ENCODE assay signal across 22 cellular contexts in genomic region chr3:125433611-125434041, GRCh38. TPM values are rescaled to one million over a fixed set of nuclear protein-coding genes. Genes with fewer than 3 reads are reported as not detected.
DNase-seq lines count a peak whose midpoint lies in the region; ATAC-seq and TF ChIP-seq lines count a peak whose summit lies in the region.
"Had no signal": no experiment of that assay in that cellular context is flagged by ENCODE, and none has a peak within 500 bp of the region (broad histone marks: within the 10 kb centered on the region; RNA-seq: fewer than 3 reads in every experiment).

No MANE protein-coding gene starts in this region.

- H3K36me3 Mint-ChIP-seq in GM23338 (ENCODE audit: low read depth), result peaks cover 4% of the 10 kb centered on the region; the same call in 1 of the 3 replicates
- no peaks in the 10 kb centered on the region for H3K36me3 Mint-ChIP-seq in activated naive CD4-positive, alpha-beta T cell treated with anti-CD3 and anti-CD28 coated beads, Interleukin-2, amount 10 ng/mL, durations not matched to agents 7 days and 5 days
- H3K36me3 Mint-ChIP-seq: naive thymus-derived CD4-positive, alpha-beta T cell had no signal

- H2AFZ ChIP-seq in GM23338, result peak overlapping the region; percentile 69; the same call in 1 of the 2 replicates

- no peak overlapping the region for H3K4me2 ChIP-seq in GM23338

- H3K4me3 Mint-ChIP-seq in GM23338, result no peak overlapping the region
- H3K4me3 Mint-ChIP-seq in activated naive CD4-positive, alpha-beta T cell treated with anti-CD3 and anti-CD28 coated beads, Interleukin-2, amount 10 ng/mL, durations not matched to agents 7 days and 5 days, result no peak overlapping the region
- H3K4me3 Mint-ChIP-seq: naive thymus-derived CD4-positive, alpha-beta T cell; T-helper 2 cell treated with Interferon-gamma antibody and Interleukin-4, amounts not matched to agents 5 μg/mL and 100 μg/mL, for 36 hours had no signal

- CTCF ChIA-PET in activated naive CD4-positive, alpha-beta T cell treated with anti-CD3 and anti-CD28 coated beads, Interleukin-2, amount 10 ng/mL, durations not matched to agents 7 days and 5 days (lab: Charles Lee), result interaction anchor here (1.6 kb wide), 1 partner anchor 152 kb away, joined by 4 read pairs; no protein-coding TSS in a partner anchor

- H3K27ac Mint-ChIP-seq in GM23338, result no peak overlapping the region
- H3K27ac Mint-ChIP-seq in activated naive CD4-positive, alpha-beta T cell treated with anti-CD3 and anti-CD28 coated beads, Interleukin-2, amount 10 ng/mL, durations not matched to agents 7 days and 5 days, result no peak overlapping the region
- H3K27ac Mint-ChIP-seq: naive thymus-derived CD4-positive, alpha-beta T cell; T-helper 2 cell treated with Interferon-gamma antibody and Interleukin-4, amounts not matched to agents 5 μg/mL and 100 μg/mL, for 36 hours had no signal

- H3K36me3 ChIP-seq in BE2C (no peaks in the 10 kb centered on the region), GM23338 (ENCODE audit: insufficient read depth) (no peaks in the 10 kb centered on the region)
- H3K36me3 ChIP-seq: upper lobe of left lung had no signal

- no peak for TF ChIP-seq CTCF in BE2C (IDR thresholded peaks at IDR 0.05; ENCODE audit: low read depth, low read length)
- TF ChIP-seq CTCF in GM23338 (conservative IDR thresholded peaks at IDR 0.05; ENCODE audit: low read depth in 2 of 2), result no peak
- no peak for TF ChIP-seq CTCF in foreskin keratinocyte (conservative IDR thresholded peaks at IDR 0.05)
- TF ChIP-seq CTCF in coronary artery (IDR thresholded peaks at IDR 0.05), result no peak

- peak; percentile 23 for DNase-seq in BE2C
- DNase-seq in GM23338 (ENCODE audit: low spot score), result no peak
- peak; percentile 42 for DNase-seq in RPMI7951 (ENCODE audit: low read depth)
- DNase-seq in foreskin keratinocyte, result peak; percentile 79 to 91
- no peak for DNase-seq in activated naive CD4-positive, alpha-beta T cell treated with anti-CD3 and anti-CD28 coated beads, Interleukin-2, amount 10 ng/mL, durations not matched to agents 7 days and 5 days
- DNase-seq in coronary artery (ENCODE audit: low spot score), result no peak
- DNase-seq: ACHN; activated effector memory CD4-positive, alpha-beta T cell treated with Interleukin-2 at 50 U/mL for 16 hours; body of pancreas; MM.1S; naive thymus-derived CD4-positive, alpha-beta T cell; NCI-H1436; NCI-H510A treated with DMSO at 0.1 percent for 48 hours; stimulated activated CD8-positive, alpha-beta memory T cell treated with anti-CD3 and anti-CD28 coated beads, Interleukin-4, amount 100 ng/mL, for 48 hours; upper lobe of left lung had no signal

- ATAC-seq in GM23338 (no peak), foreskin keratinocyte (peak; percentile 90), GM18519 (IDR thresholded peaks at IDR 0.05; ENCODE audit: low FRiP score, unreplicated experiment) (no peak), HG02588 (IDR thresholded peaks at IDR 0.05; ENCODE audit: unreplicated experiment) (no peak)
- ATAC-seq: body of pancreas; HepG2; naive thymus-derived CD4-positive, alpha-beta T cell; sciatic nerve; SK-N-SH treated with all-trans-retinoic acid at 6 μM for 48 hours had no signal

- H3K9me3 Mint-ChIP-seq in GM23338, result peaks cover 8% of the 10 kb centered on the region; the same call in 2 of the 3 replicates
- no peaks in the 10 kb centered on the region for H3K9me3 Mint-ChIP-seq in activated naive CD4-positive, alpha-beta T cell treated with anti-CD3 and anti-CD28 coated beads, Interleukin-2, amount 10 ng/mL, durations not matched to agents 7 days and 5 days
- H3K9me3 Mint-ChIP-seq: naive thymus-derived CD4-positive, alpha-beta T cell; T-helper 2 cell treated with Interferon-gamma antibody and Interleukin-4, amounts not matched to agents 5 μg/mL and 100 μg/mL, for 36 hours had no signal

- no peak overlapping the region for H3K27ac ChIP-seq in GM23338 (ENCODE audit: low read depth)
- H3K27ac ChIP-seq in foreskin keratinocyte, result no peak overlapping the region
- no peak overlapping the region for H3K27ac ChIP-seq in coronary artery
- H3K27ac ChIP-seq: body of pancreas, C4-2B, upper lobe of left lung had no signal

- H3K9me3 ChIP-seq in BE2C, result no peaks in the 10 kb centered on the region
- H3K9me3 ChIP-seq: body of pancreas, upper lobe of left lung had no signal

- peaks cover 16% of the 10 kb centered on the region for H3K9me2 ChIP-seq in GM23338 (ENCODE audit: insufficient read depth)

- H3K27me3 ChIP-seq in BE2C (no peaks in the 10 kb centered on the region), GM23338 (ENCODE audit: insufficient read depth) (no peaks in the 10 kb centered on the region), foreskin keratinocyte (no peaks in the 10 kb centered on the region)
- H3K27me3 ChIP-seq: body of pancreas, upper lobe of left lung had no signal

- no peaks in the 10 kb centered on the region for H3K79me2 ChIP-seq in GM23338 (replicated peaks; ENCODE audit: insufficient read depth)

- no peaks in the 10 kb centered on the region for H4K20me1 ChIP-seq in GM23338 (replicated peaks; ENCODE audit: insufficient read depth)

- H3K4me1 Mint-ChIP-seq in GM23338, result peaks cover 18% of the 10 kb centered on the region
- no peaks in the 10 kb centered on the region for H3K4me1 Mint-ChIP-seq in activated naive CD4-positive, alpha-beta T cell treated with anti-CD3 and anti-CD28 coated beads, Interleukin-2, amount 10 ng/mL, durations not matched to agents 7 days and 5 days

- peak overlapping the region; percentile 8; the same call in 1 of the 2 replicates for H3K4me3 ChIP-seq in BE2C (ENCODE audit: low read depth, low read length)
- no peak overlapping the region for H3K4me3 ChIP-seq in GM23338
- H3K4me3 ChIP-seq in coronary artery, result no peak overlapping the region
- H3K4me3 ChIP-seq: body of pancreas, upper lobe of left lung had no signal

- H3K4me1 ChIP-seq in BE2C, result peaks cover 26% of the 10 kb centered on the region
- peaks cover 11% of the 10 kb centered on the region; the same call in 1 of the 2 replicates for H3K4me1 ChIP-seq in GM23338 (ENCODE audit: insufficient read depth)
- peaks cover 4% of the 10 kb centered on the region for H3K4me1 ChIP-seq in foreskin keratinocyte
- H3K4me1 ChIP-seq: upper lobe of left lung had no signal

- peaks cover 4% of the 10 kb centered on the region for H3K27me3 Mint-ChIP-seq in GM23338 (ENCODE audit: insufficient read depth, low read depth, poor library complexity)
- H3K27me3 Mint-ChIP-seq in activated naive CD4-positive, alpha-beta T cell treated with anti-CD3 and anti-CD28 coated beads, Interleukin-2, amount 10 ng/mL, durations not matched to agents 7 days and 5 days, result peaks cover 12% of the 10 kb centered on the region

- H3F3A ChIP-seq in GM23338 (replicated peaks; ENCODE audit: low read depth), result no peaks in the 10 kb centered on the region

RNA-seq across cellular contexts. Expression of gene ZNF148, which starts 58.5 kb away (rescaled TPM):
- polyA plus RNA-seq in BE2C (2012; ENCODE audit: insufficient read depth, insufficient read length, low read depth), result 12.6 TPM
- total RNA-seq in GM23338 (2014; rRNA removed; shearing (Covaris generic)), result 12.3 and 13.9 TPM in 2 replicates
- polyA plus RNA-seq in GM23338 (2016; fragmentation: Nextera tagmentation; extraction: Ambion mirVana) (14.4 and 16.9 TPM in 2 replicates), foreskin keratinocyte (2.4 and 3.1 TPM in 2 replicates)
- total RNA-seq in RPMI7951 (2014; rRNA removed; shearing (Covaris generic)), result 23.2 and 30.3 TPM in 2 replicates
- 23.1 and 23.5 TPM in 2 replicates for total RNA-seq in foreskin keratinocyte

Comparison
In these comparisons a context has a peak if more than half of its experiments do, and no peak if none do; other contexts are left out.
1. DNase-seq: peak in BE2C (single experiment), RPMI7951 (single experiment) and foreskin keratinocyte (2 of 2); none in GM23338 (single experiment), activated naive CD4-positive, alpha-beta T cell treated with anti-CD3 and anti-CD28 coated beads, Interleukin-2, amount 10 ng/mL, durations not matched to agents 7 days and 5 days (single experiment) and coronary artery (single experiment).